Comparison of ENCODE assay signal across 8 cellular contexts in genomic region chr1:43452789-43453441, GRCh38. TPM values are rescaled to one million over a fixed set of nuclear protein-coding genes. Genes with fewer than 3 reads are reported as not detected.
DNase-seq lines count a peak whose midpoint lies in the region; ATAC-seq and TF ChIP-seq lines count a peak whose summit lies in the region.

No MANE protein-coding gene starts in this region.

- peak overlapping the region; percentile 63 for H3K4me3 Mint-ChIP-seq in activated CD4-positive, alpha-beta T cell treated with anti-CD3 and anti-CD28 coated beads, Interleukin-2, amount 10 ng/mL, durations not matched to agents 7 days and 5 days

- CTCF ChIA-PET in activated CD4-positive, alpha-beta T cell treated with anti-CD3 and anti-CD28 coated beads, Interleukin-2, amount 10 ng/mL, durations not matched to agents 7 days and 5 days (lab: Charles Lee): interaction anchor here (1.1 to 1.3 kb wide), 3 partner anchors 11 to 15 kb away, joined by 3 to 4 read pairs (median 3); no protein-coding TSS in a partner anchor

- peaks cover 25% of the 10 kb centered on the region for H3K27me3 Mint-ChIP-seq in activated CD4-positive, alpha-beta T cell treated with anti-CD3 and anti-CD28 coated beads, Interleukin-2, amount 10 ng/mL, durations not matched to agents 7 days and 5 days

- peak overlapping the region; percentile 65 for H3K27ac Mint-ChIP-seq in activated CD4-positive, alpha-beta T cell treated with anti-CD3 and anti-CD28 coated beads, Interleukin-2, amount 10 ng/mL, durations not matched to agents 7 days and 5 days

- H3K9me3 ChIP-seq in NT2/D1 (ENCODE audit: insufficient read depth, low read length) (no peaks in the 10 kb centered on the region), lung (ENCODE audit: control insufficient read depth in 2 of 2, insufficient read depth in 1 of 2, low read length in 1 of 2) (no peaks in the 10 kb centered on the region), thoracic aorta (no peaks in the 10 kb centered on the region)

- TF ChIP-seq CTCF in lung (IDR thresholded peaks at IDR 0.05; ENCODE audit: control extremely low read depth, extremely low read depth): no peak
- no peak for TF ChIP-seq CTCF in thoracic aorta (IDR thresholded peaks at IDR 0.05)
- TF ChIP-seq CTCF in GM13977 (IDR thresholded peaks at IDR 0.05; ENCODE audit: extremely low read depth, insufficient read depth, missing control alignments): no peak

- ATAC-seq in lung (ENCODE audit: insufficient read depth, low FRiP score) (peak; percentile 7), thoracic aorta (ENCODE audit: insufficient number of reproducible peaks, low FRiP score, low read depth) (no peak)

- WGBS in lung, 2 donors: 16 to 18% methylated on average over 10 of the region's 10 CpGs

- peaks cover 22% of the 10 kb centered on the region for H3K4me1 Mint-ChIP-seq in activated CD4-positive, alpha-beta T cell treated with anti-CD3 and anti-CD28 coated beads, Interleukin-2, amount 10 ng/mL, durations not matched to agents 7 days and 5 days

- H3K9me3 Mint-ChIP-seq in activated CD4-positive, alpha-beta T cell treated with anti-CD3 and anti-CD28 coated beads, Interleukin-2, amount 10 ng/mL, durations not matched to agents 7 days and 5 days: peaks cover 2% of the 10 kb centered on the region

- DNase-seq in activated CD4-positive, alpha-beta T cell treated with anti-CD3 and anti-CD28 coated beads, Interleukin-2, amount 10 ng/mL, durations not matched to agents 7 days and 5 days: no peak
- DNase-seq in activated CD4-positive, alpha-beta T cell treated with anti-CD3 and anti-CD28 coated beads, Interleukin-2, amount 50 U/mL, for 1 hour: no peak
- no peak for DNase-seq in NT2/D1 (ENCODE audit: low read depth, low spot score)
- peak; percentile 62 for DNase-seq in dermis blood vessel endothelial cell
- no peak for DNase-seq in lung (ENCODE audit: low spot score)
- no peak for DNase-seq in thoracic aorta (ENCODE audit: low spot score)
- no peak for DNase-seq in stimulated activated CD4-positive, alpha-beta T cell treated with anti-CD3 and anti-CD28 coated beads, Interleukin-4, amount 100 ng/mL, for 4 hours
- no peak for DNase-seq in GM13977 (ENCODE audit: low spot score)

- peak overlapping the region; percentile 52 for H3K4me3 ChIP-seq in NT2/D1 (ENCODE audit: insufficient read length, low read depth)
- peak overlapping the region; percentile 55 for H3K4me3 ChIP-seq in lung
- peak overlapping the region; percentile 86 for H3K4me3 ChIP-seq in thoracic aorta

- H3K36me3 ChIP-seq in NT2/D1 (ENCODE audit: insufficient read depth, insufficient read length, low read length) (peaks cover 51% of the 10 kb centered on the region), lung (ENCODE audit: control insufficient read depth in 2 of 2, insufficient read depth in 2 of 2, low read length in 2 of 2) (peaks cover 7 to 42% of the 10 kb centered on the region in 2 donors), thoracic aorta (peaks cover 31% of the 10 kb centered on the region)

- in situ Hi-C loops in GM13977 (cut with MboI; ENCODE audit: low pct_unique_long_range_greater_than_20kb, low sequenced_read_pairs, unreplicated experiment): no loop called here

- no peaks in the 10 kb centered on the region for H3K27me3 ChIP-seq in NT2/D1 (ENCODE audit: insufficient read depth, insufficient read length)
- no peaks in the 10 kb centered on the region for H3K27me3 ChIP-seq in lung (ENCODE audit: control insufficient read depth, insufficient read depth)
- H3K27me3 ChIP-seq in thoracic aorta (replicated peaks; ENCODE audit: insufficient read depth): no peaks in the 10 kb centered on the region

- POLR2A ChIA-PET in activated CD4-positive, alpha-beta T cell treated with anti-CD3 and anti-CD28 coated beads, Interleukin-2, amount 10 ng/mL, durations not matched to agents 7 days and 5 days (lab: Charles Lee): no interaction called here

- H3K36me3 Mint-ChIP-seq in activated CD4-positive, alpha-beta T cell treated with anti-CD3 and anti-CD28 coated beads, Interleukin-2, amount 10 ng/mL, durations not matched to agents 7 days and 5 days (ENCODE audit: low read depth): peaks cover 25% of the 10 kb centered on the region

- peak overlapping the region; percentile 71 to 93 for H3K27ac ChIP-seq in lung (ENCODE audit: low read depth in 1 of 2, low read length in 1 of 2)
- peak overlapping the region; percentile 89 to 91 for H3K27ac ChIP-seq in thoracic aorta

- peak overlapping the region; percentile 71 for H3K9ac ChIP-seq in NT2/D1 (ENCODE audit: insufficient read length, low read depth)

- H3K4me1 ChIP-seq in NT2/D1 (ENCODE audit: insufficient read depth, insufficient read length) (peaks cover 7% of the 10 kb centered on the region), lung (ENCODE audit: control insufficient read depth in 2 of 2, insufficient read depth in 2 of 2, low read length in 2 of 2) (peaks cover 0 to 3% of the 10 kb centered on the region in 2 donors), thoracic aorta (ENCODE audit: control insufficient read depth in 1 of 2, low read depth in 2 of 2) (peaks cover 4 to 14% of the 10 kb centered on the region in 2 donors)

RNA-seq across cellular contexts. Expression of gene HYI, which starts 0.8 kb away (rescaled TPM):
- total RNA-seq in activated CD4-positive, alpha-beta T cell treated with anti-CD3 and anti-CD28 coated beads, Interleukin-2, amount 10 ng/mL, durations not matched to agents 7 days and 5 days: 10 to 100 TPM; 20.6 to 25.8 TPM
- total RNA-seq in dermis blood vessel endothelial cell: 96.1 and 207 TPM in 2 replicates
- 10 to 100 TPM; 66.5 to 72.4 TPM for total RNA-seq in lung
- polyA plus RNA-seq in lung: 100 to 1,000 TPM in 1 of 2 donors, 10 to 100 TPM in 1; 35.8 to 103 TPM
- total RNA-seq in thoracic aorta: 10 to 100 TPM; 57.7 to 70.0 TPM
